Comparison of ENCODE assay signal across 8 cellular contexts in the genomic region with DNA sequence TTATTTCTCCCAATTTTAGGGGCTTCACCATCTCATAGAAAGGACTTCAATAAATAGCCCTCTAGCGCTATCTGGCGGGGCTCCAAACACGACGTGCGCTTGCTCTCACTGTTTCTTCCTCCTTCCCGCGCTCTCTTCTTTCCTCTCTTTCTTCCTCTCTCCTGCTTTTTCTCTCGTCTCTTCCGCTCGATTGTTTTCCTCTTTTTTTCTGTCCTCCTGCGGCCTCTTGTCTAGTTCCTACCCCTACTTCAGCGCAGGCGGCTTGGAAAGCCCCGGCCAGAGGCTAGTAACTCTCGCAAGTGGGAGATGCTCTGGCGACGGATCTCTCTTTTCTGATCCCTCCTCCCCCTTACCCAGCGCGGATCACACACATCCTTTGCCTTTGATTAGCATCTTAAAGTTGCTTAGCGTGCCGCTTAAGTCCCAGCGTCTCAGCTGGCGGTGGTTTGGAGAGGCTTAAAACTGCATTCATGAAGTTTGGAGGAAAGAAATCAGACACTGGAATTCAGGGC. TPM values are rescaled to one million over a fixed set of nuclear protein-coding genes. Genes with fewer than 3 reads are reported as not detected.
DNase-seq lines count a peak whose midpoint lies in the region; ATAC-seq and TF ChIP-seq lines count a peak whose summit lies in the region.

No MANE protein-coding gene starts in this region.

- no peaks in the 10 kb centered on the region for H3K79me2 ChIP-seq in GM23338 (replicated peaks; ENCODE audit: insufficient read depth)

- H3K9me3 Mint-ChIP-seq in GM23338 (no peaks in the 10 kb centered on the region; the same call in 1 of the 3 replicates), glutamatergic neuron (ENCODE audit: unreplicated experiment) (peaks cover 7% of the 10 kb centered on the region)
- peaks cover 7% of the 10 kb centered on the region for H3K9me3 Mint-ChIP-seq in activated T-cell treated with anti-CD3 and anti-CD28 coated beads, Interleukin-2, amount 50 U/mL, for 4 hours

- H3K9me2 ChIP-seq in GM23338 (ENCODE audit: insufficient read depth) = no peaks in the 10 kb centered on the region

- H3K4me2 ChIP-seq in GM23338 = peak overlapping the region; percentile 67

- H3K36me3 Mint-ChIP-seq in GM23338 (ENCODE audit: low read depth) (no peaks in the 10 kb centered on the region), glutamatergic neuron (ENCODE audit: unreplicated experiment) (no peaks in the 10 kb centered on the region)
- peaks cover 2% of the 10 kb centered on the region for H3K36me3 Mint-ChIP-seq in activated T-cell treated with anti-CD3 and anti-CD28 coated beads, Interleukin-2, amount 50 U/mL, for 4 hours (ENCODE audit: insufficient read depth)

- H3K4me3 ChIP-seq in GM23338 (peak overlapping the region; percentile 44), skeletal muscle cell (ENCODE audit: low read depth, low read length) (peak overlapping the region; percentile 33)

- no peaks in the 10 kb centered on the region; the same call in 1 of the 2 replicates for H4K20me1 ChIP-seq in GM23338 (replicated peaks; ENCODE audit: insufficient read depth)

- no peaks in the 10 kb centered on the region for H3K36me3 ChIP-seq in GM23338 (ENCODE audit: insufficient read depth)

- in situ Hi-C loops in SK-MEL-5 (cut with HindIII; ENCODE audit: low pct_unique_long_range_greater_than_20kb, low sequenced_read_pairs) = no loop called here

- peak; percentile 28 for ATAC-seq in GM23338
- ATAC-seq in activated T-cell treated with anti-CD3 and anti-CD28 coated beads, Interleukin-2, amount 50 U/mL, for 4 hours = no peak
- no peak for ATAC-seq in HG03565 (IDR thresholded peaks at IDR 0.05; ENCODE audit: unreplicated experiment)

- H3K4me1 ChIP-seq in GM23338 (ENCODE audit: insufficient read depth) = peaks cover 67% of the 10 kb centered on the region

- DNase-seq in GM23338 (ENCODE audit: low spot score) (peak; percentile 90), SK-MEL-5 (ENCODE audit: low read depth, low spot score) (peak; percentile 15), glutamatergic neuron (peak; percentile 68), skeletal muscle cell (ENCODE audit: low read depth) (no peak), GOT3 (lab: John Stamatoyannopoulos, UW) (no peak), H4 (ENCODE audit: low spot score) (no peak)
- DNase-seq in activated T-cell treated with anti-CD3 and anti-CD28 coated beads, Interleukin-2, amount 50 U/mL, for 4 hours = no peak

- H3K4me3 Mint-ChIP-seq in GM23338 = peak overlapping the region; percentile 77
- peak overlapping the region; percentile 85 for H3K4me3 Mint-ChIP-seq in glutamatergic neuron (ENCODE audit: unreplicated experiment)
- no peak overlapping the region for H3K4me3 Mint-ChIP-seq in activated T-cell treated with anti-CD3 and anti-CD28 coated beads, Interleukin-2, amount 50 U/mL, for 4 hours

- peak; percentile 71 to 80 for TF ChIP-seq CTCF in GM23338 (conservative IDR thresholded peaks at IDR 0.05; ENCODE audit: low read depth in 2 of 2)
- no peak for TF ChIP-seq CTCF in glutamatergic neuron (IDR thresholded peaks at IDR 0.05; ENCODE audit: partially characterized antibody, unreplicated experiment)

- H3F3A ChIP-seq in GM23338 (replicated peaks; ENCODE audit: low read depth) = peaks cover 18% of the 10 kb centered on the region

- peaks cover 90% of the 10 kb centered on the region for H3K27me3 ChIP-seq in GM23338 (ENCODE audit: insufficient read depth)

- H3K27ac ChIP-seq in GM23338 (ENCODE audit: low read depth) = no peak overlapping the region

- H3K27ac Mint-ChIP-seq in GM23338 (no peak overlapping the region), glutamatergic neuron (ENCODE audit: unreplicated experiment) (peak overlapping the region; percentile 6)

- H3K4me1 Mint-ChIP-seq in GM23338 (peaks cover 70% of the 10 kb centered on the region), glutamatergic neuron (ENCODE audit: low read depth, unreplicated experiment) (peaks cover 9% of the 10 kb centered on the region)
- peaks cover 16% of the 10 kb centered on the region for H3K4me1 Mint-ChIP-seq in activated T-cell treated with anti-CD3 and anti-CD28 coated beads, Interleukin-2, amount 50 U/mL, for 4 hours (ENCODE audit: low read depth)

- peak overlapping the region; percentile 12; the same call in 1 of the 2 replicates for H2AFZ ChIP-seq in GM23338

- peaks cover 98% of the 10 kb centered on the region for H3K27me3 Mint-ChIP-seq in GM23338 (ENCODE audit: insufficient read depth, low read depth, poor library complexity)
- peaks cover 55% of the 10 kb centered on the region for H3K27me3 Mint-ChIP-seq in glutamatergic neuron (ENCODE audit: unreplicated experiment)
- H3K27me3 Mint-ChIP-seq in activated T-cell treated with anti-CD3 and anti-CD28 coated beads, Interleukin-2, amount 50 U/mL, for 4 hours (ENCODE audit: low read depth) = peaks cover 94% of the 10 kb centered on the region

TF ChIP-seq in GM23338, 12 proteins besides CTCF, POLR2A, EP300 and RAD21:
- peak; percentile 73 for TF ChIP-seq EZH2 (IDR thresholded peaks at IDR 0.05; ENCODE audit: low read depth, unreplicated experiment)
- TF ChIP-seq ZNF462 (CRISPR knock-in tag; IDR thresholded peaks at IDR 0.05) = no peak
TF ChIP-seq in GM23338: peak in this region for 1.

RNA-seq across cellular contexts. Expression of gene MEIS2, which starts 6.2 kb away (rescaled TPM):
- not detected in 2 replicates for total RNA-seq in GM23338 (2014; rRNA removed; shearing (Covaris generic))
- 0.16 and 0.27 TPM in 2 replicates for polyA plus RNA-seq in GM23338 (2016; fragmentation: Nextera tagmentation; extraction: Ambion mirVana)
- total RNA-seq in SK-MEL-5 (2014; rRNA removed; shearing (Covaris generic)) = 28.5 and 29.4 TPM in 2 replicates
- polyA plus RNA-seq in SK-MEL-5 (2015; cell fraction: cytosol; rRNA removed) = 23.9 and 28.5 TPM in 2 replicates
- 39.2 and 46.3 TPM in 2 replicates for polyA plus RNA-seq in SK-MEL-5 (2015; cell fraction: nucleus; rRNA removed)
- 6.0 TPM for total RNA-seq in glutamatergic neuron (ENCODE audit: unreplicated experiment)
- under 1 TPM in 1 of 3 donors, not detected in 2; 0.20 TPM for total RNA-seq in activated T-cell treated with anti-CD3 and anti-CD28 coated beads, Interleukin-2, amount 50 U/mL, for 4 hours
- 13.0 and 28.0 TPM in 2 replicates for total RNA-seq in H4 (2014; rRNA removed; shearing (Covaris generic))

Comparison
In these comparisons a context has a peak if more than half of its experiments do, and no peak if none do; other contexts are left out.
1. DNase-seq: peak in GM23338 (single experiment), SK-MEL-5 (single experiment) and glutamatergic neuron (single experiment); none in skeletal muscle cell (single experiment), activated T-cell treated with anti-CD3 and anti-CD28 coated beads, Interleukin-2, amount 50 U/mL, for 4 hours (single experiment), GOT3 (single experiment) and H4 (single experiment).